In genomic region chrX:2903366-2903765, GRCh38 we compare ENCODE assay signal across 38 cellular contexts. TPM values are rescaled to one million over a fixed set of nuclear protein-coding genes. Genes with fewer than 3 reads are reported as not detected.
DNase-seq lines count a peak whose midpoint lies in the region; ATAC-seq, FAIRE-seq and TF ChIP-seq lines count a peak whose summit lies in the region.
"Had no signal": no experiment of that assay in that cellular context is flagged by ENCODE, and none has a peak within 500 bp of the region (broad histone marks: within the 10 kb centered on the region; RNA-seq: fewer than 3 reads in every experiment).

No MANE protein-coding gene starts in this region.

- no peak overlapping the region for H4K5ac ChIP-seq in H1 (ENCODE audit: insufficient read length, low read depth, low read length)

- H2BK15ac ChIP-seq in H1 (ENCODE audit: low read length), result no peak overlapping the region

- H3K4me2 ChIP-seq in HepG2 (ENCODE audit: low read depth, low read length) (no peak overlapping the region), PC-3 (ENCODE audit: low read length) (no peak overlapping the region), H1 (ENCODE audit: insufficient read depth in 1 of 2, low read depth in 2 of 2, low read length in 2 of 2) (no peak overlapping the region)
- H3K4me2 ChIP-seq: neural progenitor cell had no signal

- no peaks in the 10 kb centered on the region for H3K23me2 ChIP-seq in H1 (ENCODE audit: low read depth, low read length)

- TF ChIP-seq POLR2A in HepG2 (IDR thresholded peaks at IDR 0.05; ENCODE audit: insufficient read depth in 1 of 2, low read depth in 2 of 2, low read length in 2 of 2), result no peak
- TF ChIP-seq POLR2A in right lobe of liver (IDR thresholded peaks at IDR 0.05), result no peak
- no peak for TF ChIP-seq POLR2A in H1 (IDR thresholded peaks at IDR 0.05; ENCODE audit: control extremely low read depth in 1 of 2, low read depth in 2 of 2, low read length in 2 of 2)

- no peak overlapping the region for H2BK12ac ChIP-seq in H1 (ENCODE audit: low read depth, low read length)

- H3K27ac ChIP-seq in HepG2 (ENCODE audit: extremely low read length, insufficient read depth, low read length) (no peak overlapping the region), right lobe of liver (no peak overlapping the region), PC-3 (ENCODE audit: low read length) (no peak overlapping the region), H1 (ENCODE audit: low read depth, low read length) (no peak overlapping the region)
- H3K27ac ChIP-seq: left ventricle myocardium inferior, neural progenitor cell, parathyroid adenoma, Peyer's patch, right atrium auricular region, spleen, uterus had no signal

- no peak overlapping the region for H3K18ac ChIP-seq in H1 (ENCODE audit: extremely low read depth, low read length)

- H2AK5ac ChIP-seq in H1 (ENCODE audit: low read depth, low read length), result no peak overlapping the region

- no peak overlapping the region for H3K4ac ChIP-seq in H1 (replicated peaks; ENCODE audit: insufficient read length, low read depth, low read length)

- no peak for FAIRE-seq in HepG2 (lab: Jason Lieb, UNC)
- no peak for FAIRE-seq in H1 (lab: Jason Lieb, UNC)
- FAIRE-seq: A204.1, GM12878 had no signal

- DNase-seq in HepG2 (ENCODE audit: low spot score), result no peak
- no peak for DNase-seq in right lobe of liver
- no peak for DNase-seq in PC-3
- no peak for DNase-seq in H1 (ENCODE audit: low read depth in 1 of 2, low spot score in 2 of 2)
- DNase-seq in NCI-H1694 (lab: John Stamatoyannopoulos, UW), result no peak
- no peak for DNase-seq in NCI-H748 (lab: John Stamatoyannopoulos, UW; ENCODE audit: unreplicated experiment)
- DNase-seq: activated CD4-positive, alpha-beta T cell treated with anti-CD3 and anti-CD28 coated beads for 36 hours; activated CD8-positive, alpha-beta memory T cell treated with anti-CD3 and anti-CD28 coated beads, Interleukin-2, amount 50 U/mL, for 48 hours; activated CD8-positive, alpha-beta T cell treated with anti-CD3 and anti-CD28 coated beads for 36 hours; activated naive CD4-positive, alpha-beta T cell treated with anti-CD3 and anti-CD28 coated beads for 36 hours; AML-193; Calu3; CD4-positive, CD25-positive, alpha-beta regulatory T cell; cerebellar nuclear complex; hypothalamus; left ventricle myocardium inferior; mesendoderm; NCI-H1092; NCI-H1694 treated with DMSO at 0.1 percent for 48 hours; NCI-H2171 treated with DMSO at 0.1 percent for 48 hours; NCI-H510A; Peyer's patch; SHP77 treated with DMSO at 0.1 percent for 48 hours; spleen; stimulated activated CD8-positive, alpha-beta memory T cell treated with anti-CD3 and anti-CD28 coated beads, Interleukin-4, amount 100 ng/mL, for 48 hours; stimulated activated naive CD8-positive, alpha-beta T cell treated with anti-CD3 and anti-CD28 coated beads, Interleukin-15, amount 100 ng/mL, for 72 hours; SW 1271; uterus had no signal

- peak; percentile 45 for TF ChIP-seq CTCF in HepG2 (CRISPR knock-in tag; IDR thresholded peaks at IDR 0.05)
- peak in 1 of 4 donors; percentile 25 for TF ChIP-seq CTCF in right lobe of liver (IDR thresholded peaks at IDR 0.05)
- peak; percentile 22; the same call in 1 of the 2 replicates for TF ChIP-seq CTCF in PC-3 (conservative IDR thresholded peaks at IDR 0.05; ENCODE audit: low read depth, low read length)
- peak in 1 of 3 experiments; percentile 38; a peak in 1 of 4 replicates for TF ChIP-seq CTCF in H1 (IDR thresholded peaks at IDR 0.05; ENCODE audit: control extremely low read depth in 1 of 3, insufficient read depth in 1 of 3, low read depth in 1 of 3, low read length in 3 of 3)

- H4K8ac ChIP-seq in H1 (ENCODE audit: extremely low read depth, insufficient read depth, low read length), result no peak overlapping the region

- CTCF ChIA-PET in HepG2 (lab: Yijun Ruan, JAX; ENCODE audit: low intra/inter-chr PET ratio, low total read pairs), result no interaction called here
- CTCF ChIA-PET in PC-3 (lab: Charles Lee), result no interaction called here
- CTCF ChIA-PET in H1 (lab: Charles Lee; ENCODE audit: partially characterized antibody), result interaction anchor here (1.7 kb wide), 2 partner anchors 10 to 14 kb away, joined by 3 to 9 read pairs; no protein-coding TSS in a partner anchor

- H3K36me3 ChIP-seq in HepG2 (replicated peaks in 1 of 2; ENCODE audit: control insufficient read depth in 1 of 2, insufficient read depth in 2 of 2, low read length in 2 of 2) (no peaks in the 10 kb centered on the region), right lobe of liver (peaks cover 0 to 7% (median 0%) of the 10 kb centered on the region in 4 donors), PC-3 (ENCODE audit: low read depth, low read length) (no peaks in the 10 kb centered on the region), H1 (ENCODE audit: control insufficient read depth in 2 of 4, insufficient read depth in 4 of 4, low read length in 3 of 4) (peaks cover 0 to 6% (median 0%) of the 10 kb centered on the region in 4 experiments; a peak in 2 of 8 replicates)
- H3K36me3 ChIP-seq: HAP-1, neural progenitor cell, right atrium auricular region, uterus had no signal

- H3F3A ChIP-seq in PC-3 (ENCODE audit: low read length, unreplicated experiment), result no peaks in the 10 kb centered on the region

- no peaks in the 10 kb centered on the region for H3K9me2 ChIP-seq in PC-3 (replicated peaks; ENCODE audit: low read length)

- no peak overlapping the region for H2BK5ac ChIP-seq in H1 (ENCODE audit: low read depth, low read length)

- H3K36me3 Mint-ChIP-seq in stimulated activated memory B cell treated with anti-CD40 and anti-IgM and Interleukin-4, amounts not matched to agents 10 μg/mL and 1 μg/mL and 100 μg/mL, for 72 hours, result peaks cover 17% of the 10 kb centered on the region
- H3K36me3 Mint-ChIP-seq: CD4-positive, CD25-positive, alpha-beta regulatory T cell had no signal

- H2BK120ac ChIP-seq in H1 (replicated peaks; ENCODE audit: low read depth, low read length), result no peak overlapping the region

- in situ Hi-C loops in HepG2 (cut with HindIII; ENCODE audit: extremely low pct_ligation_motif_present, low pct_unique_long_range_greater_than_20kb), result no loop called here

- no peak for ATAC-seq in HepG2
- no peak for ATAC-seq in right lobe of liver
- ATAC-seq in PC-3, result no peak
- no peak for ATAC-seq in HG02763 (IDR thresholded peaks at IDR 0.05; ENCODE audit: unreplicated experiment)
- ATAC-seq in stimulated activated memory B cell treated with anti-CD40 and anti-IgM and Interleukin-4, amounts not matched to agents 10 μg/mL and 1 μg/mL and 100 μg/mL, for 72 hours, result no peak
- ATAC-seq: activated CD4-positive, alpha-beta T cell treated with anti-CD3 and anti-CD28 coated beads for 36 hours; activated CD8-positive, alpha-beta T cell treated with anti-CD3 and anti-CD28 coated beads for 36 hours; GM12878; stimulated activated naive CD8-positive, alpha-beta T cell treated with anti-CD3 and anti-CD28 coated beads, Interleukin-15, amount 100 ng/mL, for 72 hours had no signal

- H3K4me3 ChIP-seq in HepG2 (replicated peaks in 1 of 3; ENCODE audit: insufficient read depth in 1 of 3, low read depth in 2 of 3, low read length in 3 of 3) (no peak overlapping the region), right lobe of liver (no peak overlapping the region), PC-3 (ENCODE audit: low read length) (no peak overlapping the region), H1 (ENCODE audit: extremely low read depth in 1 of 4, insufficient read depth in 2 of 4, low read depth in 3 of 4, low read length in 4 of 4) (no peak overlapping the region)
- H3K4me3 ChIP-seq: GM12878, HAP-1, left ventricle myocardium inferior, neural progenitor cell, Peyer's patch, right atrium auricular region, spleen, uterus had no signal

- no peaks in the 10 kb centered on the region for H3K79me1 ChIP-seq in H1 (ENCODE audit: low read depth, low read length)

- no peak overlapping the region for H4K91ac ChIP-seq in H1 (replicated peaks; ENCODE audit: insufficient read length, low read length)

- no peaks in the 10 kb centered on the region for H3K27me3 Mint-ChIP-seq in stimulated activated memory B cell treated with anti-CD40 and anti-IgM and Interleukin-4, amounts not matched to agents 10 μg/mL and 1 μg/mL and 100 μg/mL, for 72 hours
- H3K27me3 Mint-ChIP-seq: activated CD4-positive, alpha-beta T cell treated with anti-CD3 and anti-CD28 coated beads for 36 hours; activated CD8-positive, alpha-beta T cell treated with anti-CD3 and anti-CD28 coated beads for 36 hours; stimulated activated naive CD8-positive, alpha-beta T cell treated with anti-CD3 and anti-CD28 coated beads, Interleukin-15, amount 100 ng/mL, for 72 hours had no signal

- intact Hi-C loops in HepG2 (cut with micrococcal nuclease; ENCODE audit: unreplicated experiment) (no loop called here), right lobe of liver (cut with DNase I) (no loop called here), PC-3 (cut with micrococcal nuclease) (no loop called here)

- H3K9ac ChIP-seq in HepG2 (ENCODE audit: insufficient read depth, low read depth, low read length) (no peak overlapping the region), PC-3 (ENCODE audit: low read length) (no peak overlapping the region), H1 (replicated peaks in 1 of 4; ENCODE audit: extremely low read depth in 1 of 4, low read depth in 3 of 4, low read length in 3 of 4) (no peak overlapping the region)
- H3K9ac ChIP-seq: neural progenitor cell, parathyroid adenoma had no signal

- peaks cover 3% of the 10 kb centered on the region for H3K4me1 Mint-ChIP-seq in stimulated activated memory B cell treated with anti-CD40 and anti-IgM and Interleukin-4, amounts not matched to agents 10 μg/mL and 1 μg/mL and 100 μg/mL, for 72 hours

- H4K20me1 ChIP-seq in HepG2 (ENCODE audit: insufficient read depth, low read length), result no peaks in the 10 kb centered on the region
- no peaks in the 10 kb centered on the region for H4K20me1 ChIP-seq in PC-3 (ENCODE audit: low read length)
- no peaks in the 10 kb centered on the region for H4K20me1 ChIP-seq in H1 (replicated peaks in 1 of 2; ENCODE audit: control insufficient read depth in 1 of 2, insufficient read depth in 2 of 2, low read length in 2 of 2)

- H3K27me3 ChIP-seq in HepG2 (ENCODE audit: control insufficient read depth in 1 of 2, insufficient read depth in 2 of 2, low read length in 2 of 2) (no peaks in the 10 kb centered on the region), right lobe of liver (no peaks in the 10 kb centered on the region), PC-3 (ENCODE audit: low read length) (no peaks in the 10 kb centered on the region), H1 (replicated peaks in 1 of 4; ENCODE audit: control insufficient read depth in 3 of 4, extremely low read depth in 1 of 4, insufficient read depth in 3 of 4, low read length in 3 of 4) (no peaks in the 10 kb centered on the region)
- H3K27me3 ChIP-seq: neural progenitor cell, Peyer's patch, right atrium auricular region, spleen, uterus had no signal

- H3K4me1 ChIP-seq in HepG2 (ENCODE audit: insufficient read depth, low read length), result no peaks in the 10 kb centered on the region; the same call in 1 of the 2 replicates
- peaks cover 0 to 13% (median 0%) of the 10 kb centered on the region in 4 donors for H3K4me1 ChIP-seq in right lobe of liver
- H3K4me1 ChIP-seq in PC-3 (ENCODE audit: insufficient read depth, low read length), result peaks cover 12% of the 10 kb centered on the region
- H3K4me1 ChIP-seq in H1 (replicated peaks in 1 of 4; ENCODE audit: control insufficient read depth in 3 of 4, insufficient read depth in 4 of 4, low read length in 3 of 4), result peaks cover 0 to 4% (median 1%) of the 10 kb centered on the region in 4 experiments; a peak in 4 of 7 replicates
- H3K4me1 ChIP-seq: HAP-1, left ventricle myocardium inferior, parathyroid adenoma, Peyer's patch, right atrium auricular region, uterus had no signal

- no peak overlapping the region for H3K23ac ChIP-seq in H1 (ENCODE audit: insufficient read length)

- WGBS in HepG2 (ENCODE audit: low lambda C conversion rate), result 100% methylated on average over 2 of the region's 2 CpGs
- 94% methylated on average over 2 of the region's 2 CpGs for WGBS in right lobe of liver (ENCODE audit: insufficient coverage, low coverage, low lambda C conversion rate, missing lambda C conversion rate)
- no CpG with 5 or more reads among the region's 2 CpGs for WGBS in H1 (ENCODE audit: extremely low coverage in 1 of 2, insufficient coverage in 1 of 2, insufficient read length in 1 of 2, insufficient replicate concordance in 2 of 2, low coverage in 1 of 2, low lambda C conversion rate in 2 of 2, missing lambda C conversion rate in 1 of 2), 2 experiments

- no peak overlapping the region for H2AFZ ChIP-seq in HepG2 (ENCODE audit: low read length)
- H2AFZ ChIP-seq in PC-3 (ENCODE audit: low read length), result no peak overlapping the region
- H2AFZ ChIP-seq in H1 (ENCODE audit: low read length), result no peak overlapping the region
- H2AFZ ChIP-seq: neural progenitor cell, parathyroid adenoma had no signal

- TF ChIP-seq EP300 in HepG2 (IDR thresholded peaks at IDR 0.05; ENCODE audit: low read depth in 2 of 2, low read length in 2 of 2) (no peak), HepG2 (CRISPR knock-in tag; IDR thresholded peaks at IDR 0.05; ENCODE audit: borderline replicate concordance) (no peak), H1 (IDR thresholded peaks at IDR 0.05; ENCODE audit: borderline replicate concordance in 1 of 2, low read depth in 2 of 2, low read length in 2 of 2) (no peak)

- no peaks in the 10 kb centered on the region for H3K79me2 ChIP-seq in HepG2 (ENCODE audit: insufficient read depth, low read length)
- no peaks in the 10 kb centered on the region for H3K79me2 ChIP-seq in PC-3 (ENCODE audit: low read length)
- H3K79me2 ChIP-seq in H1 (ENCODE audit: control insufficient read depth in 1 of 2, insufficient read depth in 2 of 2, low read length in 2 of 2), result no peaks in the 10 kb centered on the region
- H3K79me2 ChIP-seq: parathyroid adenoma had no signal

- H3K4me3 Mint-ChIP-seq in stimulated activated memory B cell treated with anti-CD40 and anti-IgM and Interleukin-4, amounts not matched to agents 10 μg/mL and 1 μg/mL and 100 μg/mL, for 72 hours, result no peak overlapping the region
- H3K4me3 Mint-ChIP-seq: activated CD4-positive, alpha-beta T cell treated with anti-CD3 and anti-CD28 coated beads for 36 hours; activated CD8-positive, alpha-beta T cell treated with anti-CD3 and anti-CD28 coated beads for 36 hours; activated naive CD4-positive, alpha-beta T cell treated with anti-CD3 and anti-CD28 coated beads for 36 hours; activated T-helper 1 cell treated with anti-CD3 and anti-CD28 coated beads, Interleukin-12 subunit alpha, Interleukin-12 subunit beta, Interleukin-2, Interleukin-4 antibody, amounts not matched to agents 30 ng/mL and 10 ng/mL and 1 ng/mL, durations not matched to agents 14 hours and 24 hours and 36 hours; brain; CD4-positive, CD25-positive, alpha-beta regulatory T cell; neural progenitor cell; stimulated activated naive CD8-positive, alpha-beta T cell treated with anti-CD3 and anti-CD28 coated beads, Interleukin-15, amount 100 ng/mL, for 72 hours had no signal

- H2BK20ac ChIP-seq in H1 (ENCODE audit: low read length), result no peak overlapping the region

- H3K56ac ChIP-seq in H1 (replicated peaks; ENCODE audit: insufficient read length, low read depth, low read length), result no peak overlapping the region

- H3K9me3 Mint-ChIP-seq in stimulated activated memory B cell treated with anti-CD40 and anti-IgM and Interleukin-4, amounts not matched to agents 10 μg/mL and 1 μg/mL and 100 μg/mL, for 72 hours, result peaks cover 15% of the 10 kb centered on the region

- H3K14ac ChIP-seq in H1 (ENCODE audit: insufficient read length), result no peak overlapping the region

- BruUV-seq in HepG2 (replicated peaks; lab: Mats Ljungman, UMichigan) (no TSS peak), PC-3 (replicated peaks; lab: Mats Ljungman, UMichigan) (no TSS peak)

- H3K9me3 ChIP-seq in HepG2 (ENCODE audit: low read length) (no peaks in the 10 kb centered on the region), right lobe of liver (no peaks in the 10 kb centered on the region), PC-3 (ENCODE audit: low read length) (no peaks in the 10 kb centered on the region), H1 (ENCODE audit: insufficient read depth in 2 of 2, low read depth in 1 of 2, low read length in 1 of 2) (peaks cover 0 to 5% of the 10 kb centered on the region in 2 experiments; a peak in 2 of 4 replicates)
- H3K9me3 ChIP-seq: uterus had no signal

- no peak for TF ChIP-seq RAD21 in HepG2 (CRISPR knock-in tag; IDR thresholded peaks at IDR 0.05)
- peak in 1 of 2 experiments; percentile 17; a peak in 1 of 4 replicates for TF ChIP-seq RAD21 in H1 (IDR thresholded peaks at IDR 0.05 in 1 of 2, conservative IDR thresholded peaks at IDR 0.05 in 1 of 2; ENCODE audit: low read depth in 2 of 2, low read length in 2 of 2)

- no peak overlapping the region for H3K27ac Mint-ChIP-seq in stimulated activated memory B cell treated with anti-CD40 and anti-IgM and Interleukin-4, amounts not matched to agents 10 μg/mL and 1 μg/mL and 100 μg/mL, for 72 hours
- H3K27ac Mint-ChIP-seq: activated CD4-positive, alpha-beta T cell treated with anti-CD3 and anti-CD28 coated beads for 36 hours; activated CD8-positive, alpha-beta T cell treated with anti-CD3 and anti-CD28 coated beads for 36 hours; activated naive CD4-positive, alpha-beta T cell treated with anti-CD3 and anti-CD28 coated beads for 36 hours; activated T-helper 1 cell treated with anti-CD3 and anti-CD28 coated beads, Interleukin-12 subunit alpha, Interleukin-12 subunit beta, Interleukin-2, Interleukin-4 antibody, amounts not matched to agents 30 ng/mL and 10 ng/mL and 1 ng/mL, durations not matched to agents 14 hours and 24 hours and 36 hours; brain; CD4-positive, CD25-positive, alpha-beta regulatory T cell; neural progenitor cell; stimulated activated naive CD8-positive, alpha-beta T cell treated with anti-CD3 and anti-CD28 coated beads, Interleukin-15, amount 100 ng/mL, for 72 hours had no signal

- POLR2A ChIA-PET in HepG2 (lab: Yijun Ruan, JAX) (no interaction called here), PC-3 (lab: Charles Lee; ENCODE audit: unreplicated experiment) (no interaction called here), H1 (lab: Charles Lee; ENCODE audit: partially characterized antibody) (interaction anchor here (1.0 kb wide), 1 partner anchor 28 kb away, joined by 3 read pairs; no protein-coding TSS in a partner anchor)

RNA-seq across cellular contexts. Expression of gene ARSD, which starts 25.8 kb away (rescaled TPM):
- total RNA-seq in HepG2 (2016; rRNA removed; fragmentation: Illumina TruSeq; extraction: Trizol) (2.0 and 4.8 TPM in 2 replicates), right lobe of liver (10 to 100 TPM; 26.2 to 76.0 (median 34.2) TPM), PC-3 (2014; rRNA removed) (13.8 and 26.7 TPM in 2 replicates)
- total RNA-seq in HepG2 (2016; cell fraction: cytosol; rRNA removed; fragmentation: Illumina TruSeq; extraction: Trizol; ENCODE audit: low read depth), result 0.81 and 1.1 TPM in 2 replicates
- total RNA-seq in HepG2 (2016; cell fraction: insoluble cytoplasmic fraction; rRNA removed; fragmentation: Illumina TruSeq; extraction: Trizol), result 1.7 and 5.2 TPM in 2 replicates
- total RNA-seq in HepG2 (2016; cell fraction: membrane; rRNA removed; fragmentation: Illumina TruSeq; extraction: Trizol), result 1.2 and 2.1 TPM in 2 replicates
- 4.5 and 6.6 TPM in 2 replicates for total RNA-seq in HepG2 (2016; cell fraction: nucleus; rRNA removed; fragmentation: Illumina TruSeq; extraction: Trizol)
- polyA plus RNA-seq in HepG2 (2011; rRNA removed) (6.4 and 6.8 TPM in 2 replicates), H1 (2011; rRNA removed) (1.8 and 3.5 TPM in 2 replicates)
- polyA plus RNA-seq in HepG2 (2011; cell fraction: cytosol; rRNA removed), result 4.9 and 5.9 TPM in 2 replicates
- 7.0 and 9.4 TPM in 2 replicates for polyA plus RNA-seq in HepG2 (2011; cell fraction: nucleus; rRNA removed)
- polyA plus RNA-seq in HepG2 (2012), result 5.4 and 5.6 TPM in 2 replicates
- polyA plus RNA-seq in HepG2 (2016; cell fraction: cytosol; fragmentation: Illumina TruSeq; extraction: Trizol; ENCODE audit: low read depth), result 0.72 and 1.0 TPM in 2 replicates
- 1.6 and 2.2 TPM in 2 replicates for polyA plus RNA-seq in HepG2 (2016; cell fraction: insoluble cytoplasmic fraction; fragmentation: Illumina TruSeq; extraction: Trizol; ENCODE audit: low read depth)
- polyA plus RNA-seq in HepG2 (2016; cell fraction: membrane; fragmentation: Illumina TruSeq; extraction: Trizol; ENCODE audit: low read depth), result 1.0 and 1.2 TPM in 2 replicates
- 6.4 and 7.4 TPM in 2 replicates for polyA plus RNA-seq in HepG2 (2016; cell fraction: nucleus; fragmentation: Illumina TruSeq; extraction: Trizol; ENCODE audit: insufficient read depth, low read depth)
- 8.9 and 31.5 TPM in 2 replicates for polyA minus RNA-seq in HepG2 (2011; rRNA and poly(A)+ RNA removed; ENCODE audit: low replicate concordance)
- 7.2 and 7.8 TPM in 2 replicates for polyA minus RNA-seq in HepG2 (2011; cell fraction: cytosol; rRNA and poly(A)+ RNA removed)
- 6.8 and 7.2 TPM in 2 replicates for polyA minus RNA-seq in HepG2 (2011; cell fraction: nucleus; rRNA and poly(A)+ RNA removed)
- total RNA-seq in H1 (2021; fragmentation: NEBNext Ultra II Directional; extraction: Animal tissue kit (Norgen Biotek cat#: 25700)), result 3.2 and 3.4 TPM in 2 replicates
- polyA plus RNA-seq in H1 (2011; cell fraction: cytosol; rRNA removed), result 2.4 TPM
- 3.8 TPM for polyA plus RNA-seq in H1 (2011; cell fraction: nucleus; rRNA removed)
- 2.2 to 2.5 TPM (median 2.3 TPM) in 4 replicates for polyA plus RNA-seq in H1 (2012, experiment 1 of 2)
- polyA plus RNA-seq in H1 (2012, experiment 2 of 2), result 2.2 TPM
- 3.9 TPM for polyA plus RNA-seq in H1 (2013, experiment 1 of 2)
- polyA plus RNA-seq in H1 (2013, experiment 2 of 2), result 3.7 TPM
- polyA minus RNA-seq in H1 (2011; rRNA and poly(A)+ RNA removed), result 2.9 and 4.5 TPM in 2 replicates
- 3.4 TPM for polyA minus RNA-seq in H1 (2011; cell fraction: cytosol; rRNA and poly(A)+ RNA removed)
- polyA minus RNA-seq in H1 (2011; cell fraction: nucleus; rRNA and poly(A)+ RNA removed), result 2.1 TPM

Comparison
In these comparisons a context has a peak if more than half of its experiments do, and no peak if none do; other contexts are left out.
1. Of the 41 proteins assayed by ChIP-seq in both HepG2 and H1: peak only in HepG2: none; only in H1: KDM1A and YY1; in both: none; in neither: 37; mixed calls (peak in some experiments, not most) for 2.